1 cellular context compared by ENCODE assay signal in genomic region chr4:158255727-158256324, GRCh38.
TF ChIP-seq lines count a peak whose summit lies in the region.

No MANE protein-coding gene starts in this region.

TF ChIP-seq in WTC11, 78 proteins besides CTCF, POLR2A, EP300 and RAD21 (continued from another document):
- TF ChIP-seq PRDM15 (CRISPR knock-in tag; IDR thresholded peaks at IDR 0.05) (no peak), ZNF425 (CRISPR knock-in tag; conservative IDR thresholded peaks at IDR 0.05) (no peak), GABPB1 (CRISPR knock-in tag; IDR thresholded peaks at IDR 0.05) (no peak), JAZF1 (CRISPR knock-in tag; IDR thresholded peaks at IDR 0.05) (no peak)
